ENCODE assay signal across 8 cellular contexts in genomic region chr14:95518045-95518751, GRCh38. TPM values are rescaled to one million over a fixed set of nuclear protein-coding genes. Genes with fewer than 3 reads are reported as not detected.
DNase-seq lines count a peak whose midpoint lies in the region; ATAC-seq, FAIRE-seq and TF ChIP-seq lines count a peak whose summit lies in the region.
"Had no signal": no experiment of that assay in that cellular context is flagged by ENCODE, and none has a peak within 500 bp of the region (broad histone marks: within the 10 kb centered on the region; RNA-seq: fewer than 3 reads in every experiment).

No MANE protein-coding gene starts in this region.

- TF ChIP-seq CTCF in breast epithelium (IDR thresholded peaks at IDR 0.05): no peak

- H3K9me3 ChIP-seq in breast epithelium (no peaks in the 10 kb centered on the region), small intestine (ENCODE audit: control insufficient read depth, low read depth) (no peaks in the 10 kb centered on the region)

- H3K4me3 ChIP-seq in breast epithelium: no peak overlapping the region
- H3K4me3 ChIP-seq in small intestine (ENCODE audit: low read depth in 1 of 2, low read length in 2 of 2): no peak overlapping the region

- H3K27me3 ChIP-seq in breast epithelium (no peaks in the 10 kb centered on the region), small intestine (ENCODE audit: control insufficient read depth in 2 of 2, insufficient read depth in 2 of 2, low read length in 2 of 2) (no peaks in the 10 kb centered on the region)

- peaks cover 11 to 19% of the 10 kb centered on the region in 2 donors for H3K4me1 ChIP-seq in breast epithelium
- peaks cover 11 to 30% of the 10 kb centered on the region in 2 donors for H3K4me1 ChIP-seq in small intestine (ENCODE audit: control insufficient read depth in 2 of 2, insufficient read depth in 1 of 2, low read depth in 1 of 2, low read length in 1 of 2)

- no peak for FAIRE-seq in small intestine (lab: Jason Lieb, UNC)

- DNase-seq in NCI-H1417 (lab: John Stamatoyannopoulos, UW) (peak in 2 of 3 experiments; percentile 77 to 94), breast epithelium (ENCODE audit: low spot score in 2 of 2) (no peak), small intestine (peak; percentile 65), NCI-H1930 (lab: John Stamatoyannopoulos, UW) (no peak), UCSD-AML1 (lab: John Stamatoyannopoulos, UW; ENCODE audit: unreplicated experiment) (no peak)
- DNase-seq: stimulated activated CD4-positive, alpha-beta T cell treated with anti-CD3 and anti-CD28 coated beads, Interleukin-1b, Interleukin-23, amount 100 ng/mL, for 48 hours had no signal

- no peak for TF ChIP-seq POLR2A in breast epithelium (IDR thresholded peaks at IDR 0.05)

- ATAC-seq in GM19463 (IDR thresholded peaks at IDR 0.05; ENCODE audit: unreplicated experiment) (peak; percentile 15), HG03565 (IDR thresholded peaks at IDR 0.05; ENCODE audit: unreplicated experiment) (no peak)

- 17 to 51% (median 29%) methylated on average over 8 of the region's 8 CpGs for WGBS in small intestine, 3 donors

- H3K36me3 ChIP-seq in breast epithelium (no peaks in the 10 kb centered on the region), small intestine (ENCODE audit: control insufficient read depth in 2 of 2, insufficient read depth in 2 of 2, low read length in 2 of 2) (no peaks in the 10 kb centered on the region)

- intact Hi-C loops in breast epithelium (cut with DNase I; ENCODE audit: low total_unique reads): loop anchor here (10.0 kb wide), 1 partner anchor 73 kb away; no protein-coding TSS in a partner anchor

- H3K27ac ChIP-seq in breast epithelium (peak overlapping the region; percentile 29 to 93), small intestine (ENCODE audit: low read depth in 1 of 2, low read length in 1 of 2) (peak overlapping the region; percentile 56 to 72)

RNA-seq across cellular contexts. Expression of gene SYNE3, which starts 1.7 kb away (rescaled TPM):
- 100 to 1,000 TPM in 1 of 3 donors, 10 to 100 TPM in 2; 13.5 to 112 (median 22.0) TPM for total RNA-seq in breast epithelium
- polyA plus RNA-seq in small intestine: 1 to 10 TPM in 2 of 3 donors, under 1 TPM in 1; 0.81 to 5.0 (median 1.8) TPM

RNA-seq across cellular contexts. Expression of gene GLRX5, which starts 16.7 kb away (rescaled TPM):
- total RNA-seq in breast epithelium: 10 to 100 TPM; 29.1 to 36.1 (median 33.6) TPM
- 10 to 100 TPM; 53.5 to 80.5 (median 54.0) TPM for polyA plus RNA-seq in small intestine

Comparison
In these comparisons a context has a peak if more than half of its experiments do, and no peak if none do; other contexts are left out.
1. DNase-seq: peak in NCI-H1417 (2 of 3) and small intestine (single experiment); none in breast epithelium (0 of 2), NCI-H1930 (0 of 2) and UCSD-AML1 (single experiment).